Comparison of ENCODE assay signal across 21 cellular contexts in the genomic region with DNA sequence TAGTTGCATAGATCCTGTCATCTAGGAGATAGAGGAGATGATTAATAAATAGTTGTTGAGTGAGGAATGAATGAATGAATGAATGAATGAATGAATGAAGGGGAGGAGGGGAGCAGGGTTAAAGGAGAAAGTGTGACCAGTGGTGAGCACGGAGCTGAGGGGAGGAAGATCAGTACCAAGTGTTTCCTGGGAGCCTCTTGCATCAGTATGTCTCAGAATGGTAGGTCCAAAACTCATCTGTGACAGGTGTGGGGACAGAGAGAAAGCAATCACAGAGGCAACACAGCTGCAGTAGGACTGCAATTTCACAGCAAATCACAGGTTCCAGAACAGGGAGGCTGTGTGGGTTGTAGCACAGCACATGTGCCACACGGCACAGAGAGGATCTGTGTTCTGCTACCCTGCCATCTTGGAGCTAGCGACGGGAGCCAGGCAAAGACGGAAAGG. TPM values are rescaled to one million over a fixed set of nuclear protein-coding genes. Genes with fewer than 3 reads are reported as not detected.
DNase-seq lines count a peak whose midpoint lies in the region; ATAC-seq, FAIRE-seq and TF ChIP-seq lines count a peak whose summit lies in the region.
"Had no signal": no experiment of that assay in that cellular context is flagged by ENCODE, and none has a peak within 500 bp of the region (broad histone marks: within the 10 kb centered on the region; RNA-seq: fewer than 3 reads in every experiment).

No MANE protein-coding gene starts in this region.

- H3K36me3 Mint-ChIP-seq in GM23338 (ENCODE audit: low read depth): peaks cover 74% of the 10 kb centered on the region
- no peaks in the 10 kb centered on the region for H3K36me3 Mint-ChIP-seq in osteocyte (ENCODE audit: unreplicated experiment)

- FAIRE-seq in K562 (lab: Jason Lieb, UNC): no peak
- FAIRE-seq: GM19239 had no signal

- 0% methylated on average over 2 of the region's 5 CpGs for WGBS in K562 (ENCODE audit: insufficient coverage, low coverage, missing lambda C conversion rate)

- H3K4me3 ChIP-seq in BLaER1 (no peak overlapping the region), GM23338 (no peak overlapping the region), K562 (no peak overlapping the region), parathyroid adenoma (ENCODE audit: low read depth, low read length) (no peak overlapping the region)
- H3K4me3 ChIP-seq: MG63 had no signal

- peaks cover 12% of the 10 kb centered on the region for H3K27me3 Mint-ChIP-seq in GM23338 (ENCODE audit: insufficient read depth, low read depth, poor library complexity)
- no peaks in the 10 kb centered on the region for H3K27me3 Mint-ChIP-seq in osteocyte (ENCODE audit: unreplicated experiment)

- no peak for TF ChIP-seq POLR2A in K562 (conservative IDR thresholded peaks at IDR 0.05)

- H3K36me3 ChIP-seq in BLaER1 (no peaks in the 10 kb centered on the region), GM23338 (ENCODE audit: insufficient read depth) (peaks cover 8% of the 10 kb centered on the region), K562 (ENCODE audit: control insufficient read depth, insufficient read depth, low read length) (no peaks in the 10 kb centered on the region), parathyroid adenoma (ENCODE audit: control insufficient read depth, insufficient read depth, low read length) (no peaks in the 10 kb centered on the region)
- H3K36me3 ChIP-seq: MG63 had no signal

- no peaks in the 10 kb centered on the region for H3K9me3 ChIP-seq in BLaER1
- H3K9me3 ChIP-seq in K562 (replicated peaks; ENCODE audit: control insufficient read depth, insufficient read depth, low read depth, low read length): no peaks in the 10 kb centered on the region
- H3K9me3 ChIP-seq in parathyroid adenoma (ENCODE audit: control insufficient read depth, low read length): no peaks in the 10 kb centered on the region
- H3K9me3 ChIP-seq: MG63 had no signal

- H3K4me1 ChIP-seq in BLaER1 (peaks cover 75% of the 10 kb centered on the region), GM23338 (ENCODE audit: insufficient read depth) (peaks cover 7% of the 10 kb centered on the region; the same call in 1 of the 2 replicates), K562 (replicated peaks in 1 of 2; ENCODE audit: control insufficient read depth in 2 of 2, insufficient read depth in 2 of 2, low read length in 2 of 2) (no peaks in the 10 kb centered on the region; a peak in 1 of 5 replicates), parathyroid adenoma (peaks cover 5% of the 10 kb centered on the region)

- no peaks in the 10 kb centered on the region for H3K9me1 ChIP-seq in K562 (ENCODE audit: control insufficient read depth, insufficient read depth, low read length)

- H3K27me3 ChIP-seq in BLaER1: no peaks in the 10 kb centered on the region
- H3K27me3 ChIP-seq in GM23338 (ENCODE audit: insufficient read depth): no peaks in the 10 kb centered on the region
- H3K27me3 ChIP-seq in K562 (ENCODE audit: control insufficient read depth in 2 of 2, insufficient read depth in 2 of 2, low read length in 2 of 2): peaks cover 0 to 13% of the 10 kb centered on the region in 2 experiments; a peak in 2 of 5 replicates
- H3K27me3 ChIP-seq in parathyroid adenoma (ENCODE audit: control insufficient read depth, insufficient read depth, low read length): no peaks in the 10 kb centered on the region
- H3K27me3 ChIP-seq: MG63 had no signal

- H3K9me3 Mint-ChIP-seq in GM23338 (no peaks in the 10 kb centered on the region), osteocyte (ENCODE audit: unreplicated experiment) (no peaks in the 10 kb centered on the region)
- H3K9me3 Mint-ChIP-seq: HFFc6 had no signal

- no peak overlapping the region for H3K9ac ChIP-seq in BLaER1
- no peak overlapping the region for H3K9ac ChIP-seq in K562 (ENCODE audit: insufficient read depth in 1 of 2, low read depth in 2 of 2, low read length in 2 of 2)
- no peak overlapping the region for H3K9ac ChIP-seq in parathyroid adenoma

- H3K9me2 ChIP-seq in GM23338 (ENCODE audit: insufficient read depth): no peaks in the 10 kb centered on the region

- intact Hi-C loops in K562 (cut with micrococcal nuclease): no loop called here

- CTCF ChIA-PET in K562 (lab: Yijun Ruan, JAX; ENCODE audit: low intra/inter-chr PET ratio): no interaction called here

- BruUV-seq in K562 (replicated peaks; lab: Mats Ljungman, UMichigan): no TSS peak

- no peak for TF ChIP-seq EP300 in K562 (IDR thresholded peaks at IDR 0.05; ENCODE audit: low read length)

- 0 out of 2 replicates have a peak, but pooled peaks cover 2% of the 10 kb centered on the region for H3K79me2 ChIP-seq in GM23338 (replicated peaks; ENCODE audit: insufficient read depth)
- H3K79me2 ChIP-seq in K562 (ENCODE audit: control insufficient read depth, insufficient read depth, low read length): no peaks in the 10 kb centered on the region
- H3K79me2 ChIP-seq in parathyroid adenoma: no peaks in the 10 kb centered on the region

- H3K4me2 ChIP-seq in BLaER1 (peak overlapping the region; percentile 4; the same call in 1 of the 2 replicates), GM23338 (no peak overlapping the region), K562 (ENCODE audit: insufficient read depth, low read length) (no peak overlapping the region), parathyroid adenoma (ENCODE audit: low read length) (no peak overlapping the region)

- H3K4me3 Mint-ChIP-seq in GM23338: no peak overlapping the region
- H3K4me3 Mint-ChIP-seq in osteocyte (ENCODE audit: unreplicated experiment): no peak overlapping the region
- H3K4me3 Mint-ChIP-seq: HFFc6 had no signal

- POLR2A ChIA-PET in K562 (lab: Yijun Ruan, JAX): interaction anchor here (0.6 to 1.7 kb wide), 2 partner anchors 11 to 128 kb away, joined by 3 to 11 read pairs; no protein-coding TSS in a partner anchor

- no peak for TF ChIP-seq CTCF in GM23338 (conservative IDR thresholded peaks at IDR 0.05; ENCODE audit: low read depth in 2 of 2)
- TF ChIP-seq CTCF in K562 (IDR thresholded peaks at IDR 0.05 in 2 of 3, conservative IDR thresholded peaks at IDR 0.05 in 1 of 3; ENCODE audit: insufficient read depth in 2 of 3, low read depth in 1 of 3, low read length in 3 of 3): no peak
- no peak for TF ChIP-seq CTCF in parathyroid adenoma (IDR thresholded peaks at IDR 0.05)
- TF ChIP-seq CTCF in osteocyte (IDR thresholded peaks at IDR 0.05): no peak

- no peak overlapping the region for H2AFZ ChIP-seq in GM23338
- no peak overlapping the region for H2AFZ ChIP-seq in K562 (ENCODE audit: low read depth, low read length)
- peak overlapping the region; percentile 5 for H2AFZ ChIP-seq in parathyroid adenoma

- peaks cover 11% of the 10 kb centered on the region; the same call in 1 of the 2 replicates for H3F3A ChIP-seq in GM23338 (replicated peaks; ENCODE audit: low read depth)

- TF ChIP-seq RAD21 in K562 (CRISPR knock-in tag; conservative IDR thresholded peaks at IDR 0.05 in 1 of 2, IDR thresholded peaks at IDR 0.05 in 1 of 2): no peak

- H3K4me1 Mint-ChIP-seq in GM23338: peaks cover 20% of the 10 kb centered on the region
- H3K4me1 Mint-ChIP-seq in osteocyte (ENCODE audit: unreplicated experiment): peaks cover 59% of the 10 kb centered on the region

- ATAC-seq in GM23338: no peak
- no peak for ATAC-seq in K562
- ATAC-seq in HG03196 (IDR thresholded peaks at IDR 0.05; ENCODE audit: unreplicated experiment): no peak
- ATAC-seq: PC-3 had no signal

- in situ Hi-C loops in K562 (cut with MboI): no loop called here

- no peak overlapping the region for H3K27ac ChIP-seq in BLaER1
- peak overlapping the region; percentile 63; the same call in 1 of the 2 replicates for H3K27ac ChIP-seq in GM23338 (ENCODE audit: low read depth)
- no peak overlapping the region; the same call in 2 of the 3 replicates for H3K27ac ChIP-seq in K562 (ENCODE audit: extremely low read depth, low read depth, low read length)
- no peak overlapping the region for H3K27ac ChIP-seq in parathyroid adenoma
- H3K27ac ChIP-seq: C4-2B had no signal

- DNase-seq in GM23338 (ENCODE audit: low spot score) (no peak), K562 (ENCODE audit: extremely low read depth in 1 of 4, low spot score in 3 of 4) (no peak), NCI-H1092 treated with DMSO at 0.1 percent for 48 hours (lab: John Stamatoyannopoulos, UW) (no peak), osteocyte (ENCODE audit: extremely low spot score, unreplicated experiment) (no peak)
- DNase-seq: GDM1, H7, HFFc6, MG63, NCI-H1417 treated with DMSO at 0.1 percent for 48 hours, NCI-H187, NCI-H446, NCI-H526, PC-3, SHP77 had no signal

- H3K27ac Mint-ChIP-seq in GM23338 (peak overlapping the region; percentile 20; the same call in 1 of the 2 replicates), osteocyte (ENCODE audit: unreplicated experiment) (no peak overlapping the region)
- H3K27ac Mint-ChIP-seq: HFFc6 had no signal

- H4K20me1 ChIP-seq in BLaER1 (no peaks in the 10 kb centered on the region), GM23338 (replicated peaks; ENCODE audit: insufficient read depth) (no peaks in the 10 kb centered on the region; the same call in 1 of the 2 replicates), K562 (replicated peaks; ENCODE audit: control insufficient read depth, insufficient read depth, low read length) (0 out of 2 replicates have a peak, but pooled peaks cover 6% of the 10 kb centered on the region)

RNA-seq across cellular contexts. Expression of gene TNFRSF1A, which starts 14.5 kb away (rescaled TPM):
- 36.7 and 43.4 TPM in 2 replicates for total RNA-seq in GM23338 (2014; rRNA removed; shearing (Covaris generic))
- polyA plus RNA-seq in GM23338 (2016; fragmentation: Nextera tagmentation; extraction: Ambion mirVana): 24.3 and 28.5 TPM in 2 replicates
- 73.3 and 150 TPM in 2 replicates for total RNA-seq in K562 (2011; cell fraction: chromatin; rRNA removed; ENCODE audit: low replicate concordance)
- 101 and 137 TPM in 2 replicates for total RNA-seq in K562 (2011; cell fraction: nucleolus; rRNA removed)
- 118 and 145 TPM in 2 replicates for total RNA-seq in K562 (2011; cell fraction: nucleoplasm; rRNA removed)
- total RNA-seq in K562 (2014; rRNA removed): 34.6 and 43.5 TPM in 2 replicates
- total RNA-seq in K562 (2014; rRNA removed; fragmentation: Illumina TruSeq; extraction: Trizol): 18.3 and 22.0 TPM in 2 replicates
- 31.1 and 33.0 TPM in 2 replicates for total RNA-seq in K562 (2015; rRNA removed; fragmentation: Illumina TruSeq; extraction: Trizol)
- total RNA-seq in K562 (2021): 29.8 and 37.7 TPM in 2 replicates
- polyA plus RNA-seq in K562 (2011; rRNA removed): 27.2 and 30.0 TPM in 2 replicates
- polyA plus RNA-seq in K562 (2011; cell fraction: cytosol; rRNA removed): 26.1 and 32.9 TPM in 2 replicates
- 38.9 and 53.1 TPM in 2 replicates for polyA plus RNA-seq in K562 (2011; cell fraction: nucleus; rRNA removed)
- 28.5 and 42.0 TPM in 2 replicates for polyA plus RNA-seq in K562 (2012)
- 38.2 and 57.7 TPM in 2 replicates for polyA plus RNA-seq in K562 (2014; fragmentation: Illumina TruSeq; extraction: Trizol)
- under 1 TPM; 0.76 to 0.89 TPM for polyA plus RNA-seq in K562 (2014; fragmentation: Nextera tagmentation; extraction: Ambion mirVana)
- polyA plus RNA-seq in K562 (2014; rRNA removed): 22.0 and 22.5 TPM in 2 replicates
- polyA minus RNA-seq in K562 (2011; rRNA and poly(A)+ RNA removed): 31.2 and 34.3 TPM in 2 replicates
- 42.9 and 43.0 TPM in 2 replicates for polyA minus RNA-seq in K562 (2011; cell fraction: cytosol; rRNA and poly(A)+ RNA removed)
- 33.1 and 33.2 TPM in 2 replicates for polyA minus RNA-seq in K562 (2011; cell fraction: nucleus; rRNA and poly(A)+ RNA removed)
- 170 and 188 TPM in 2 replicates for total RNA-seq in osteocyte

RNA-seq across cellular contexts. Expression of gene SCNN1A, which starts 19.0 kb away (rescaled TPM):
- 125 and 134 TPM in 2 replicates for total RNA-seq in GM23338 (2014; rRNA removed; shearing (Covaris generic))
- polyA plus RNA-seq in GM23338 (2016; fragmentation: Nextera tagmentation; extraction: Ambion mirVana): 34.0 and 37.1 TPM in 2 replicates
- 0.23 and 0.32 TPM in 2 replicates for total RNA-seq in K562 (2011; cell fraction: chromatin; rRNA removed; ENCODE audit: low replicate concordance)
- total RNA-seq in K562 (2011; cell fraction: nucleolus; rRNA removed): not detected in 2 replicates
- not detected in 2 replicates for total RNA-seq in K562 (2011; cell fraction: nucleoplasm; rRNA removed)
- not detected in 2 replicates for total RNA-seq in K562 (2014; rRNA removed)
- not detected in 2 replicates for total RNA-seq in K562 (2014; rRNA removed; fragmentation: Illumina TruSeq; extraction: Trizol)
- not detected in 2 replicates for total RNA-seq in K562 (2015; rRNA removed; fragmentation: Illumina TruSeq; extraction: Trizol)
- 0.34 and 0.49 TPM in 2 replicates for total RNA-seq in K562 (2021)
- 0.12 and 0.31 TPM in 2 replicates for polyA plus RNA-seq in K562 (2011; rRNA removed)
- 0.06 and 0.16 TPM in 2 replicates for polyA plus RNA-seq in K562 (2011; cell fraction: cytosol; rRNA removed)
- polyA plus RNA-seq in K562 (2011; cell fraction: nucleus; rRNA removed): 0.18 and 0.58 TPM in 2 replicates
- polyA plus RNA-seq in K562 (2012): 0.14 TPM in 1 of 2 replicates, not detected in the other
- polyA plus RNA-seq in K562 (2014; fragmentation: Illumina TruSeq; extraction: Trizol): 0.33 TPM in 1 of 2 replicates, not detected in the other
- polyA plus RNA-seq in K562 (2014; fragmentation: Nextera tagmentation; extraction: Ambion mirVana): under 1 TPM in 1 of 2 experiments, not detected in 1; 0.15 TPM
- not detected in 2 replicates for polyA plus RNA-seq in K562 (2014; rRNA removed)
- 0.60 TPM in 1 of 2 replicates, not detected in the other for polyA minus RNA-seq in K562 (2011; rRNA and poly(A)+ RNA removed)
- not detected in 2 replicates for polyA minus RNA-seq in K562 (2011; cell fraction: cytosol; rRNA and poly(A)+ RNA removed)
- polyA minus RNA-seq in K562 (2011; cell fraction: nucleus; rRNA and poly(A)+ RNA removed): not detected in 2 replicates
- total RNA-seq in osteocyte: 2.5 and 3.2 TPM in 2 replicates
- total RNA-seq: RPMI7951 had no signal

RNA-seq across cellular contexts. Expression of gene LTBR, which starts 27.6 kb away (rescaled TPM):
- total RNA-seq in GM23338 (2014; rRNA removed; shearing (Covaris generic)): 6.8 and 7.1 TPM in 2 replicates
- polyA plus RNA-seq in GM23338 (2016; fragmentation: Nextera tagmentation; extraction: Ambion mirVana): 6.1 and 10.5 TPM in 2 replicates
- 66.4 and 105 TPM in 2 replicates for total RNA-seq in K562 (2011; cell fraction: chromatin; rRNA removed; ENCODE audit: low replicate concordance)
- total RNA-seq in K562 (2011; cell fraction: nucleolus; rRNA removed): 71.7 and 95.4 TPM in 2 replicates
- total RNA-seq in K562 (2011; cell fraction: nucleoplasm; rRNA removed): 76.0 and 142 TPM in 2 replicates
- total RNA-seq in K562 (2014; rRNA removed): 43.2 and 68.2 TPM in 2 replicates
- total RNA-seq in K562 (2014; rRNA removed; fragmentation: Illumina TruSeq; extraction: Trizol): 16.5 and 20.4 TPM in 2 replicates
- total RNA-seq in K562 (2015; rRNA removed; fragmentation: Illumina TruSeq; extraction: Trizol): 31.9 and 35.3 TPM in 2 replicates
- 65.0 and 67.2 TPM in 2 replicates for total RNA-seq in K562 (2021)
- polyA plus RNA-seq in K562 (2011; rRNA removed): 15.4 and 28.2 TPM in 2 replicates
- 23.6 and 45.6 TPM in 2 replicates for polyA plus RNA-seq in K562 (2011; cell fraction: cytosol; rRNA removed)
- 43.1 and 75.7 TPM in 2 replicates for polyA plus RNA-seq in K562 (2011; cell fraction: nucleus; rRNA removed)
- polyA plus RNA-seq in K562 (2012): 42.3 and 70.3 TPM in 2 replicates
- polyA plus RNA-seq in K562 (2014; fragmentation: Illumina TruSeq; extraction: Trizol): 61.8 and 69.0 TPM in 2 replicates
- polyA plus RNA-seq in K562 (2014; fragmentation: Nextera tagmentation; extraction: Ambion mirVana): 1 to 10 TPM in 1 of 2 experiments, under 1 TPM in 1; 0.96 to 1.7 TPM
- polyA plus RNA-seq in K562 (2014; rRNA removed): 46.6 and 54.1 TPM in 2 replicates
- polyA minus RNA-seq in K562 (2011; rRNA and poly(A)+ RNA removed): 9.9 and 11.4 TPM in 2 replicates
- 17.1 and 33.1 TPM in 2 replicates for polyA minus RNA-seq in K562 (2011; cell fraction: cytosol; rRNA and poly(A)+ RNA removed)
- polyA minus RNA-seq in K562 (2011; cell fraction: nucleus; rRNA and poly(A)+ RNA removed): 18.0 and 21.8 TPM in 2 replicates
- total RNA-seq in osteocyte: 16.4 and 17.0 TPM in 2 replicates

RNA-seq across cellular contexts. Expression of gene PLEKHG6, which starts 45.9 kb away (rescaled TPM):
- total RNA-seq in GM23338 (2014; rRNA removed; shearing (Covaris generic)): 21.3 and 174 TPM in 2 replicates
- polyA plus RNA-seq in GM23338 (2016; fragmentation: Nextera tagmentation; extraction: Ambion mirVana) (15.7 and 18.0 TPM in 2 replicates), K562 (2011; rRNA removed) (0.28 and 0.38 TPM in 2 replicates), K562 (2014; fragmentation: Illumina TruSeq; extraction: Trizol) (0.18 and 0.42 TPM in 2 replicates), K562 (2014; fragmentation: Nextera tagmentation; extraction: Ambion mirVana) (not detected), K562 (2014; rRNA removed) (0.22 and 0.54 TPM in 2 replicates)
- 1.9 TPM in 1 of 2 replicates, not detected in the other for total RNA-seq in K562 (2011; cell fraction: chromatin; rRNA removed; ENCODE audit: low replicate concordance)
- total RNA-seq in K562 (2011; cell fraction: nucleolus; rRNA removed): 0.50 and 0.92 TPM in 2 replicates
- total RNA-seq in K562 (2011; cell fraction: nucleoplasm; rRNA removed): 0.15 and 0.29 TPM in 2 replicates
- total RNA-seq in K562 (2014; rRNA removed) (0.33 and 0.41 TPM in 2 replicates), K562 (2014; rRNA removed; fragmentation: Illumina TruSeq; extraction: Trizol) (0.19 and 0.29 TPM in 2 replicates), K562 (2015; rRNA removed; fragmentation: Illumina TruSeq; extraction: Trizol) (not detected in 2 replicates), K562 (2021) (0.86 and 1.2 TPM in 2 replicates), osteocyte (0.21 and 0.55 TPM in 2 replicates)
- 1.0 and 5.3 TPM in 2 replicates for polyA plus RNA-seq in K562 (2011; cell fraction: cytosol; rRNA removed)
- 0.24 and 0.26 TPM in 2 replicates for polyA plus RNA-seq in K562 (2011; cell fraction: nucleus; rRNA removed)
- polyA plus RNA-seq in K562 (2012): 0.35 and 0.84 TPM in 2 replicates
- polyA minus RNA-seq in K562 (2011; rRNA and poly(A)+ RNA removed): 0.09 and 0.18 TPM in 2 replicates
- not detected in 2 replicates for polyA minus RNA-seq in K562 (2011; cell fraction: cytosol; rRNA and poly(A)+ RNA removed)
- 0.33 and 0.81 TPM in 2 replicates for polyA minus RNA-seq in K562 (2011; cell fraction: nucleus; rRNA and poly(A)+ RNA removed)
- total RNA-seq: HFFc6, LHCN-M2, RPMI7951 had no signal

Comparison
In these comparisons a context has a peak if more than half of its experiments do, and no peak if none do; other contexts are left out.
1. RNA of gene SCNN1A, which starts 19.0 kb away (total RNA-seq): 125 to 134 TPM in GM23338; 2.5 to 3.2 TPM in osteocyte and 0.23 to 0.49 TPM in K562; every median in the first group is over 10 times any median in the second.